ENCODE assay signal across 8 cellular contexts in genomic region chr1:58782308-58783089, GRCh38. TPM values are rescaled to one million over a fixed set of nuclear protein-coding genes. Genes with fewer than 3 reads are reported as not detected.
DNase-seq lines count a peak whose midpoint lies in the region; ATAC-seq and TF ChIP-seq lines count a peak whose summit lies in the region.

No MANE protein-coding gene starts in this region.

- peaks cover 0 to 7% of the 10 kb centered on the region in 2 donors for H3K36me3 ChIP-seq in lung (ENCODE audit: control insufficient read depth in 2 of 2, insufficient read depth in 2 of 2, low read length in 2 of 2)

- 1% methylated on average over 72 of the region's 72 CpGs for WGBS in lung, 2 donors

- no peaks in the 10 kb centered on the region for H3K27me3 ChIP-seq in dorsolateral prefrontal cortex
- H3K27me3 ChIP-seq in lung (ENCODE audit: control insufficient read depth, insufficient read depth), result no peaks in the 10 kb centered on the region

- H3K9me3 ChIP-seq in lung (ENCODE audit: control insufficient read depth in 2 of 2, insufficient read depth in 1 of 2, low read length in 1 of 2), result no peaks in the 10 kb centered on the region

- no peaks in the 10 kb centered on the region for H3K9me3 Mint-ChIP-seq in activated CD4-positive, alpha-beta T cell treated with anti-CD3 and anti-CD28 coated beads, Interleukin-2, amount 10 ng/mL, durations not matched to agents 24 days and 14 days

- H3K4me3 ChIP-seq in dorsolateral prefrontal cortex (peak overlapping the region; percentile 67 to 99 (median 91)), lung (peak overlapping the region; percentile 90)

- peaks cover 38% of the 10 kb centered on the region for H3K36me3 Mint-ChIP-seq in activated CD4-positive, alpha-beta T cell treated with anti-CD3 and anti-CD28 coated beads, Interleukin-2, amount 10 ng/mL, durations not matched to agents 24 days and 14 days (ENCODE audit: low read depth)

- DNase-seq in ACHN, result peak; percentile 28
- peak; percentile 52 for DNase-seq in NCI-H1694 treated with DMSO at 0.1 percent for 48 hours (lab: John Stamatoyannopoulos, UW)
- DNase-seq in activated CD4-positive, alpha-beta T cell treated with anti-CD3 and anti-CD28 coated beads, Interleukin-2, amount 10 ng/mL, durations not matched to agents 24 days and 14 days, result peak; percentile 90
- DNase-seq in dorsolateral prefrontal cortex, result peak; percentile 24 to 81 (median 55)
- DNase-seq in lung (ENCODE audit: low spot score), result peak; percentile 66
- peak in 2 of 3 donors; percentile 23 to 28 for DNase-seq in stimulated activated CD4-positive, alpha-beta T cell treated with anti-CD3 and anti-CD28 coated beads, TNF-alpha, amount 100 ng/mL, for 1 hour (ENCODE audit: low read depth in 3 of 3, low spot score in 1 of 3)

- TF ChIP-seq CTCF in dorsolateral prefrontal cortex (IDR thresholded peaks at IDR 0.05 in 54 of 56, conservative IDR thresholded peaks at IDR 0.05 in 2 of 56; ENCODE audit: low read depth in 1 of 56, partially characterized antibody in 56 of 56) (peak in 49 of 56 donors; percentile 1 to 59 (median 39)), lung (IDR thresholded peaks at IDR 0.05; ENCODE audit: control extremely low read depth, extremely low read depth) (no peak)

- H3K27ac Mint-ChIP-seq in activated CD4-positive, alpha-beta T cell treated with anti-CD3 and anti-CD28 coated beads, Interleukin-2, amount 10 ng/mL, durations not matched to agents 24 days and 14 days, result peak overlapping the region; percentile 99

- in situ Hi-C loops in ACHN (cut with HindIII; ENCODE audit: low pct_ligation_motif_present, low pct_unique_long_range_greater_than_20kb, low sequenced_read_pairs), result no loop called here

- peaks cover 0 to 5% of the 10 kb centered on the region in 2 donors for H3K4me1 ChIP-seq in lung (ENCODE audit: control insufficient read depth in 2 of 2, insufficient read depth in 2 of 2, low read length in 2 of 2)

- peaks cover 9% of the 10 kb centered on the region for H3K27me3 Mint-ChIP-seq in activated CD4-positive, alpha-beta T cell treated with anti-CD3 and anti-CD28 coated beads, Interleukin-2, amount 10 ng/mL, durations not matched to agents 24 days and 14 days

- H3K4me3 Mint-ChIP-seq in activated CD4-positive, alpha-beta T cell treated with anti-CD3 and anti-CD28 coated beads, Interleukin-2, amount 10 ng/mL, durations not matched to agents 24 days and 14 days, result peak overlapping the region; percentile 97

- intact Hi-C loops in activated CD4-positive, alpha-beta T cell treated with anti-CD3 and anti-CD28 coated beads, Interleukin-2, amount 10 ng/mL, durations not matched to agents 24 days and 14 days (cut with micrococcal nuclease), result no loop called here
- intact Hi-C loops in dorsolateral prefrontal cortex (cut with DNase I), result loop anchor here (1.0 to 10.0 kb wide), 5 partner anchors 362 to 972 kb away; no protein-coding TSS in a partner anchor

- peaks cover 36% of the 10 kb centered on the region for H3K4me1 Mint-ChIP-seq in activated CD4-positive, alpha-beta T cell treated with anti-CD3 and anti-CD28 coated beads, Interleukin-2, amount 10 ng/mL, durations not matched to agents 24 days and 14 days

- peak; percentile 16 for ATAC-seq in GM18867 (IDR thresholded peaks at IDR 0.05; ENCODE audit: unreplicated experiment)
- ATAC-seq in lung (ENCODE audit: insufficient read depth, low FRiP score), result no peak
- ATAC-seq in HG03354 (IDR thresholded peaks at IDR 0.05; ENCODE audit: poor library complexity, severe bottlenecking, unreplicated experiment), result no peak

- H3K27ac ChIP-seq in dorsolateral prefrontal cortex, result peak overlapping the region; percentile 82 to 100 (median 99)
- peak overlapping the region; percentile 99 to 100 for H3K27ac ChIP-seq in lung (ENCODE audit: low read depth in 1 of 2, low read length in 1 of 2)

RNA-seq across cellular contexts. Expression of gene JUN, which starts 1.3 kb away (rescaled TPM):
- 51.6 and 52.6 TPM in 2 replicates for total RNA-seq in activated CD4-positive, alpha-beta T cell treated with anti-CD3 and anti-CD28 coated beads, Interleukin-2, amount 10 ng/mL, durations not matched to agents 24 days and 14 days
- total RNA-seq in dorsolateral prefrontal cortex (100 to 1,000 TPM in 18 of 120 experiments, 10 to 100 TPM in 102; 41.3 to 211 (median 70.6) TPM), lung (100 to 1,000 TPM; 144 to 584 TPM)
- polyA plus RNA-seq in lung, result 100 to 1,000 TPM in 1 of 2 donors, 10 to 100 TPM in 1; 78.1 to 140 TPM

Comparison
In these comparisons a context has a peak if more than half of its experiments do, and no peak if none do; other contexts are left out.
1. DNase-seq: peak in every context shown above with its lines; median percentile 90 in activated CD4-positive, alpha-beta T cell treated with anti-CD3 and anti-CD28 coated beads, Interleukin-2, amount 10 ng/mL, durations not matched to agents 24 days and 14 days; 66 in lung; 55 in dorsolateral prefrontal cortex; 52 in NCI-H1694 treated with DMSO at 0.1 percent for 48 hours; 28 in ACHN; 26 in stimulated activated CD4-positive, alpha-beta T cell treated with anti-CD3 and anti-CD28 coated beads, TNF-alpha, amount 100 ng/mL, for 1 hour.